37 cellular contexts compared by ENCODE assay signal in genomic region chr14:26130690-26131089, GRCh38.
DNase-seq lines count a peak whose midpoint lies in the region; ATAC-seq, FAIRE-seq and TF ChIP-seq lines count a peak whose summit lies in the region.
"Had no signal": no experiment of that assay in that cellular context is flagged by ENCODE, and none has a peak within 500 bp of the region (broad histone marks: within the 10 kb centered on the region; RNA-seq: fewer than 3 reads in every experiment).

No MANE protein-coding gene starts in this region.

- peak; percentile 63 for ATAC-seq in body of pancreas
- peak; percentile 67 to 77 (median 73) for ATAC-seq in pancreas
- no peak for ATAC-seq in HG03045 (IDR thresholded peaks at IDR 0.05; ENCODE audit: unreplicated experiment)
- ATAC-seq in HG03457 (IDR thresholded peaks at IDR 0.05; ENCODE audit: unreplicated experiment): no peak
- ATAC-seq in activated naive CD4-positive, alpha-beta T cell treated with anti-CD3 and anti-CD28 coated beads, Interleukin-2, amount 50 U/mL, for 72 hours: no peak
- ATAC-seq: A549; CD8-positive, alpha-beta T cell had no signal

- peaks cover 2% of the 10 kb centered on the region for H3K36me3 Mint-ChIP-seq in neural progenitor cell
- H3K36me3 Mint-ChIP-seq in activated naive CD4-positive, alpha-beta T cell treated with anti-CD3 and anti-CD28 coated beads, Interleukin-2, amount 50 U/mL, for 72 hours: peaks cover 0 to 4% of the 10 kb centered on the region in 2 donors
- H3K36me3 Mint-ChIP-seq: CD14-positive monocyte; CD4-positive, CD25-positive, alpha-beta regulatory T cell; CD8-positive, alpha-beta memory T cell; CD8-positive, alpha-beta T cell had no signal

- H3K27ac Mint-ChIP-seq in neural progenitor cell: peak overlapping the region; percentile 55
- no peak overlapping the region for H3K27ac Mint-ChIP-seq in activated naive CD4-positive, alpha-beta T cell treated with anti-CD3 and anti-CD28 coated beads, Interleukin-2, amount 50 U/mL, for 72 hours
- H3K27ac Mint-ChIP-seq: B cell; CD14-positive monocyte; CD4-positive, alpha-beta memory T cell; CD4-positive, alpha-beta T cell; CD4-positive, CD25-positive, alpha-beta regulatory T cell; CD8-positive, alpha-beta memory T cell; CD8-positive, alpha-beta T cell had no signal

- H3K9ac ChIP-seq in neural cell (ENCODE audit: low read length) (no peak overlapping the region), neural progenitor cell (no peak overlapping the region)
- H3K9ac ChIP-seq: BLaER1; BLaER1 treated with 17β-estradiol and CSF1 and Interleukin-3, amounts not matched to agents 10 nM and 100 nM had no signal

- H3F3A ChIP-seq in neural cell (ENCODE audit: insufficient read depth, low read length, poor library complexity, severe bottlenecking) (no peaks in the 10 kb centered on the region), neural progenitor cell (ENCODE audit: low read depth) (no peaks in the 10 kb centered on the region)

- H3K4me1 Mint-ChIP-seq in neural progenitor cell: peaks cover 28% of the 10 kb centered on the region
- H3K4me1 Mint-ChIP-seq: B cell; CD14-positive monocyte; CD4-positive, alpha-beta memory T cell; CD4-positive, CD25-positive, alpha-beta regulatory T cell; CD8-positive, alpha-beta memory T cell had no signal

- H3K27ac ChIP-seq in body of pancreas (no peak overlapping the region), neural cell (ENCODE audit: low read length) (peak overlapping the region; percentile 74), neural progenitor cell (no peak overlapping the region), pancreas (no peak overlapping the region)
- H3K27ac ChIP-seq: 22Rv1; A549; BLaER1; BLaER1 treated with 17β-estradiol and CSF1 and Interleukin-3, amounts not matched to agents 10 nM and 100 nM; C4-2B had no signal

- H3K9me3 ChIP-seq in body of pancreas: no peaks in the 10 kb centered on the region
- H3K9me3 ChIP-seq in neural cell (ENCODE audit: low read length): no peaks in the 10 kb centered on the region
- H3K9me3 ChIP-seq in neural progenitor cell (ENCODE audit: low read depth): no peaks in the 10 kb centered on the region
- H3K9me3 ChIP-seq in pancreas: no peaks in the 10 kb centered on the region
- H3K9me3 ChIP-seq: A549; BE2C; BLaER1; BLaER1 treated with 17β-estradiol and CSF1 and Interleukin-3, amounts not matched to agents 10 nM and 100 nM; Caco-2 had no signal

- 30 to 47% methylated on average over 1 of the region's 1 CpG for WGBS in body of pancreas, 2 donors
- 14 to 35% methylated on average over 1 of the region's 1 CpG for WGBS in pancreas, 2 donors

- H3K27me3 ChIP-seq in body of pancreas (no peaks in the 10 kb centered on the region), neural cell (ENCODE audit: insufficient read depth, low read depth, low read length) (no peaks in the 10 kb centered on the region), neural progenitor cell (no peaks in the 10 kb centered on the region), pancreas (no peaks in the 10 kb centered on the region)
- H3K27me3 ChIP-seq: BE2C; BLaER1; BLaER1 treated with 17β-estradiol and CSF1 and Interleukin-3, amounts not matched to agents 10 nM and 100 nM had no signal

- TF ChIP-seq CTCF in body of pancreas (IDR thresholded peaks at IDR 0.05): no peak
- no peak for TF ChIP-seq CTCF in neural cell (IDR thresholded peaks at IDR 0.05; ENCODE audit: poor library complexity, severe bottlenecking)
- TF ChIP-seq CTCF in neural progenitor cell (IDR thresholded peaks at IDR 0.05): no peak
- TF ChIP-seq CTCF in pancreas (IDR thresholded peaks at IDR 0.05): no peak
- TF ChIP-seq CTCF in GM10266 (IDR thresholded peaks at IDR 0.05; ENCODE audit: control insufficient read depth, insufficient read depth, low read depth, missing control alignments): no peak

- H4K20me1 ChIP-seq in neural cell (ENCODE audit: insufficient read depth): no peaks in the 10 kb centered on the region
- no peaks in the 10 kb centered on the region for H4K20me1 ChIP-seq in neural progenitor cell (ENCODE audit: low read depth)
- H4K20me1 ChIP-seq: BLaER1; BLaER1 treated with 17β-estradiol and CSF1 and Interleukin-3, amounts not matched to agents 10 nM and 100 nM had no signal

- no peak for TF ChIP-seq EP300 in neural cell (conservative IDR thresholded peaks at IDR 0.05; ENCODE audit: poor library complexity, severe bottlenecking)

- TF ChIP-seq RAD21 in neural cell (conservative IDR thresholded peaks at IDR 0.05): no peak

- peaks cover 3% of the 10 kb centered on the region for H3K9me3 Mint-ChIP-seq in neural progenitor cell
- H3K9me3 Mint-ChIP-seq in activated naive CD4-positive, alpha-beta T cell treated with anti-CD3 and anti-CD28 coated beads, Interleukin-2, amount 50 U/mL, for 72 hours: peaks cover 12 to 19% of the 10 kb centered on the region in 2 donors

- H3K4me3 ChIP-seq in body of pancreas: no peak overlapping the region
- H3K4me3 ChIP-seq in neural cell (ENCODE audit: low read length): peak overlapping the region; percentile 4
- H3K4me3 ChIP-seq in neural progenitor cell: no peak overlapping the region
- H3K4me3 ChIP-seq in pancreas: no peak overlapping the region
- H3K4me3 ChIP-seq: A549; BLaER1; BLaER1 treated with 17β-estradiol and CSF1 and Interleukin-3, amounts not matched to agents 10 nM and 100 nM had no signal

- H2AFZ ChIP-seq in neural cell (ENCODE audit: low read depth, low read length): no peak overlapping the region
- no peak overlapping the region for H2AFZ ChIP-seq in neural progenitor cell (replicated peaks)

- no peak for FAIRE-seq in pancreas (lab: Jason Lieb, UNC)
- FAIRE-seq: A204.1, A549, D721Med had no signal

- no peak overlapping the region for H3K4me2 ChIP-seq in neural cell (ENCODE audit: low read length)
- no peak overlapping the region for H3K4me2 ChIP-seq in neural progenitor cell
- H3K4me2 ChIP-seq: A549; BLaER1; BLaER1 treated with 17β-estradiol and CSF1 and Interleukin-3, amounts not matched to agents 10 nM and 100 nM had no signal

- no peak overlapping the region for H3K4me3 Mint-ChIP-seq in neural progenitor cell
- H3K4me3 Mint-ChIP-seq: B cell; CD14-positive monocyte; CD4-positive, alpha-beta memory T cell; CD4-positive, alpha-beta T cell; CD4-positive, CD25-positive, alpha-beta regulatory T cell; CD8-positive, alpha-beta memory T cell; CD8-positive, alpha-beta T cell had no signal

- H3K4me1 ChIP-seq in body of pancreas: peaks cover 21% of the 10 kb centered on the region
- peaks cover 10% of the 10 kb centered on the region for H3K4me1 ChIP-seq in neural progenitor cell
- H3K4me1 ChIP-seq in pancreas: peaks cover 0 to 10% (median 0%) of the 10 kb centered on the region in 3 donors
- H3K4me1 ChIP-seq: A549, BE2C, BLaER1, Caco-2 had no signal

- intact Hi-C loops in body of pancreas (cut with DNase I): no loop called here
- intact Hi-C loops in pancreas (cut with DNase I): no loop called here

- DNase-seq in body of pancreas (no peak), neural progenitor cell (ENCODE audit: low spot score) (no peak), pancreas (no peak), GM10266 (ENCODE audit: extremely low spot score) (no peak)
- DNase-seq in activated naive CD4-positive, alpha-beta T cell treated with anti-CD3 and anti-CD28 coated beads, Interleukin-2, amount 50 U/mL, for 72 hours (ENCODE audit: low spot score in 2 of 2): no peak
- DNase-seq: 8988T; ACHN; AML-193; BE2C; C1 segment of cervical spinal cord; Caco-2; Calu3; CD4-positive, alpha-beta memory T cell; CD4-positive, alpha-beta T cell; CD4-positive, CD25-positive, alpha-beta regulatory T cell; CD8-positive, alpha-beta memory T cell; CD8-positive, alpha-beta T cell; COR-L47; DMS 273 treated with DMSO at 0.1 percent for 48 hours; DMS153; DMS53; DMS79; DMS79 treated with DMSO at 0.1 percent for 48 hours; DND-41; EL had no signal

- H3K9me2 ChIP-seq in neural cell (ENCODE audit: insufficient read depth, low read length): no peaks in the 10 kb centered on the region

- no peaks in the 10 kb centered on the region for H3K27me3 Mint-ChIP-seq in neural progenitor cell (ENCODE audit: insufficient read depth, low read depth)
- H3K27me3 Mint-ChIP-seq: B cell; CD4-positive, alpha-beta memory T cell; CD4-positive, alpha-beta T cell; CD4-positive, CD25-positive, alpha-beta regulatory T cell; CD8-positive, alpha-beta memory T cell had no signal

- H3K36me3 ChIP-seq in body of pancreas (replicated peaks in 1 of 2; ENCODE audit: insufficient read depth in 1 of 2, low read depth in 2 of 2): no peaks in the 10 kb centered on the region
- no peaks in the 10 kb centered on the region for H3K36me3 ChIP-seq in neural cell (ENCODE audit: insufficient read depth, low read length)
- H3K36me3 ChIP-seq in neural progenitor cell: no peaks in the 10 kb centered on the region
- no peaks in the 10 kb centered on the region for H3K36me3 ChIP-seq in pancreas
- H3K36me3 ChIP-seq: BE2C; BLaER1; BLaER1 treated with 17β-estradiol and CSF1 and Interleukin-3, amounts not matched to agents 10 nM and 100 nM had no signal

- H3K79me2 ChIP-seq in neural cell (replicated peaks; ENCODE audit: insufficient read depth, low read length) (no peaks in the 10 kb centered on the region), neural progenitor cell (ENCODE audit: low read depth) (no peaks in the 10 kb centered on the region)

- TF ChIP-seq POLR2A in body of pancreas (IDR thresholded peaks at IDR 0.05): no peak

TF ChIP-seq in neural cell, 6 proteins besides CTCF, POLR2A, EP300 and RAD21 (continues in another document):
- TF ChIP-seq SMC3 (conservative IDR thresholded peaks at IDR 0.05; ENCODE audit: poor library complexity) (no peak), REST (IDR thresholded peaks at IDR 0.05; ENCODE audit: borderline replicate concordance) (no peak)

Comparison
In these comparisons a context has a peak if more than half of its experiments do, and no peak if none do; other contexts are left out.
1. ATAC-seq: peak in body of pancreas (single experiment) and pancreas (4 of 4); none in HG03045 (single experiment), HG03457 (single experiment) and activated naive CD4-positive, alpha-beta T cell treated with anti-CD3 and anti-CD28 coated beads, Interleukin-2, amount 50 U/mL, for 72 hours (0 of 2).